2 cellular contexts compared by ENCODE assay signal in genomic region chr7:1775389-1775788, GRCh38.
TF ChIP-seq lines count a peak whose summit lies in the region.

No MANE protein-coding gene starts in this region.

TF ChIP-seq in HEK293, 187 proteins besides CTCF, POLR2A, EP300 and RAD21 (continued from another document):
- TF ChIP-seq TSHZ1 (tag by site-specific recombination; IDR thresholded peaks at IDR 0.05; ENCODE audit: borderline replicate concordance) (no peak), SETDB1 (IDR thresholded peaks at IDR 0.05; ENCODE audit: insufficient read length, low read length) (peak; percentile 78), ZNF16 (tag by site-specific recombination; IDR thresholded peaks at IDR 0.05; ENCODE audit: low read depth) (no peak), ZNF169 (tag by site-specific recombination; IDR thresholded peaks at IDR 0.05) (no peak), BCL11B (tag by site-specific recombination; IDR thresholded peaks at IDR 0.05; ENCODE audit: low read depth) (no peak), ZNF658 (tag by site-specific recombination; IDR thresholded peaks at IDR 0.05) (no peak)

TF ChIP-seq in K562, 482 proteins besides CTCF, POLR2A, EP300 and RAD21 (continued from another document):
- no peak for TF ChIP-seq FOXM1 (IDR thresholded peaks at IDR 0.05; ENCODE audit: low read depth)
- TF ChIP-seq FOXM1 (CRISPR knock-in tag; IDR thresholded peaks at IDR 0.05; ENCODE audit: low read depth) = no peak
- TF ChIP-seq TCF3 (CRISPR knock-in tag; IDR thresholded peaks at IDR 0.05) = peak; percentile 34; the same call in 1 of the 2 replicates
- no peak for TF ChIP-seq ZNF583 (CRISPR knock-in tag; IDR thresholded peaks at IDR 0.05)
- no peak for TF ChIP-seq EZH2 (IDR thresholded peaks at IDR 0.05; ENCODE audit: borderline replicate concordance, low read depth, low read length)
- TF ChIP-seq FUS (optimal IDR thresholded peaks at IDR 0.05; ENCODE audit: low read depth, low read length) = no peak
- no peak for TF ChIP-seq ZNF408 (CRISPR knock-in tag; IDR thresholded peaks at IDR 0.05; ENCODE audit: low read depth)
- TF ChIP-seq E2F4 (CRISPR knock-in tag; IDR thresholded peaks at IDR 0.05; ENCODE audit: low read depth) = no peak
- 0 out of 2 replicates have a peak, but pooled peaks have one; percentile 23 for TF ChIP-seq CBFA2T2 (conservative IDR thresholded peaks at IDR 0.05)
- peak; percentile 64 for TF ChIP-seq CBFA2T3 (IDR thresholded peaks at IDR 0.05)
- TF ChIP-seq TAL1 (IDR thresholded peaks at IDR 0.05) = peak; percentile 63
- peak; percentile 92 for TF ChIP-seq SOX6 (IDR thresholded peaks at IDR 0.05)
- 0 out of 2 replicates have a peak, but pooled peaks have one; percentile 9 for TF ChIP-seq NCOR1 (IDR thresholded peaks at IDR 0.05)
- peak in 1 of 2 experiments; percentile 48; a peak in 1 of 4 replicates for TF ChIP-seq TRIM24 (IDR thresholded peaks at IDR 0.05)
- peak; percentile 44 for TF ChIP-seq TEAD4 (IDR thresholded peaks at IDR 0.05; ENCODE audit: low read length)
- no peak for TF ChIP-seq TEAD4 (CRISPR knock-in tag; IDR thresholded peaks at IDR 0.05; ENCODE audit: borderline replicate concordance)
TF ChIP-seq in K562: peak in this region for 12.
